ENCODE assay signal across 1 cellular context in the genomic region with DNA sequence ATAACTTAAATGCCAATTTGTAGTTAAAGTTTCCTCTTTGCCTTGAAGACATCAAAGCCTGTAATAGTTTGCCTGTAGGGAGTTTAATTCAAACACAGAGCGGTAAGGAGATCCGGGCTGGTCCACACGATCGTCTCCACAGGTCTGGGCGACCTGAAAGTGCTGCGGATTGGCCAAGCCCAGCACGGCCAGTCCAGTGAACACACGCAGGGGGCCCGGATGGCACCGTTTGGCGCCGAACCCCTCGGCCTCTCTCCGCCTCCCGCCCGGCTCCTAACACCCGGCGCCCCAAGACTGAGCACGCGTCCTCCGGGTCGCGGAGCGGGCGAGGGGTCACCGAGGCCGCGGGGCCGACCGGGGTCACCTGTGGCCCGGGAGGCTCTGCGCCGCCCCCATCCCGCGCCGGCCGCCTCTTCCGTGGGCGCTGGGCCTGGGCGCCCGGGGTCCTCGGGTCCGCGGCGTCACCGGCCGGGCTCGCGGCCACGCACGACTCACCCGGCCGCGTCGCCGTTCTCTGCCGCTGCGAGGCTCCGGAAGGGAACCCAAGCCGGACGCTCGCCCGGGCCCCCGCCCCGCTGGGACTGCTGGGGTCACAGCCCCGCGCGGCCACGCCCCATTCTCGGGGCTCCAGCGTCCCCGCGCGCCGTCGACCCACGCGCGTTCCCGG.
TF ChIP-seq lines count a peak whose summit lies in the region.

No MANE protein-coding gene starts in this region.

TF ChIP-seq in WTC11, 78 proteins besides CTCF, POLR2A, EP300 and RAD21 (continued from another document):
- TF ChIP-seq, protein P1, sequence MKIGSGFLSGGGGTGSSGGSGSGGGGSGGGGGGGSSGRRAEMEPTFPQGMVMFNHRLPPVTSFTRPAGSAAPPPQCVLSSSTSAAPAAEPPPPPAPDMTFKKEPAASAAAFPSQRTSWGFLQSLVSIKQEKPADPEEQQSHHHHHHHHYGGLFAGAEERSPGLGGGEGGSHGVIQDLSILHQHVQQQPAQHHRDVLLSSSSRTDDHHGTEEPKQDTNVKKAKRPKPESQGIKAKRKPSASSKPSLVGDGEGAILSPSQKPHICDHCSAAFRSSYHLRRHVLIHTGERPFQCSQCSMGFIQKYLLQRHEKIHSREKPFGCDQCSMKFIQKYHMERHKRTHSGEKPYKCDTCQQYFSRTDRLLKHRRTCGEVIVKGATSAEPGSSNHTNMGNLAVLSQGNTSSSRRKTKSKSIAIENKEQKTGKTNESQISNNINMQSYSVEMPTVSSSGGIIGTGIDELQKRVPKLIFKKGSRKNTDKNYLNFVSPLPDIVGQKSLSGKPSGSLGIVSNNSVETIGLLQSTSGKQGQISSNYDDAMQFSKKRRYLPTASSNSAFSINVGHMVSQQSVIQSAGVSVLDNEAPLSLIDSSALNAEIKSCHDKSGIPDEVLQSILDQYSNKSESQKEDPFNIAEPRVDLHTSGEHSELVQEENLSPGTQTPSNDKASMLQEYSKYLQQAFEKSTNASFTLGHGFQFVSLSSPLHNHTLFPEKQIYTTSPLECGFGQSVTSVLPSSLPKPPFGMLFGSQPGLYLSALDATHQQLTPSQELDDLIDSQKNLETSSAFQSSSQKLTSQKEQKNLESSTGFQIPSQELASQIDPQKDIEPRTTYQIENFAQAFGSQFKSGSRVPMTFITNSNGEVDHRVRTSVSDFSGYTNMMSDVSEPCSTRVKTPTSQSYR (CRISPR knock-in tag; IDR thresholded peaks at IDR 0.05) = no peak
- peak; percentile 50 for TF ChIP-seq CREM (CRISPR knock-in tag; IDR thresholded peaks at IDR 0.05)
- TF ChIP-seq, protein P2, sequence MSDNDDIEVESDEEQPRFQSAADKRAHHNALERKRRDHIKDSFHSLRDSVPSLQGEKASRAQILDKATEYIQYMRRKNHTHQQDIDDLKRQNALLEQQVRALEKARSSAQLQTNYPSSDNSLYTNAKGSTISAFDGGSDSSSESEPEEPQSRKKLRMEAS (CRISPR knock-in tag; IDR thresholded peaks at IDR 0.05) = 0 out of 2 replicates have a peak, but pooled peaks have one; percentile 6
- peak; percentile 34; the same call in 1 of the 2 replicates for TF ChIP-seq SP1 (CRISPR knock-in tag; conservative IDR thresholded peaks at IDR 0.05)
- TF ChIP-seq GABPB1 (CRISPR knock-in tag; IDR thresholded peaks at IDR 0.05) = peak; percentile 50; the same call in 1 of the 2 replicates
